In the genomic region with DNA sequence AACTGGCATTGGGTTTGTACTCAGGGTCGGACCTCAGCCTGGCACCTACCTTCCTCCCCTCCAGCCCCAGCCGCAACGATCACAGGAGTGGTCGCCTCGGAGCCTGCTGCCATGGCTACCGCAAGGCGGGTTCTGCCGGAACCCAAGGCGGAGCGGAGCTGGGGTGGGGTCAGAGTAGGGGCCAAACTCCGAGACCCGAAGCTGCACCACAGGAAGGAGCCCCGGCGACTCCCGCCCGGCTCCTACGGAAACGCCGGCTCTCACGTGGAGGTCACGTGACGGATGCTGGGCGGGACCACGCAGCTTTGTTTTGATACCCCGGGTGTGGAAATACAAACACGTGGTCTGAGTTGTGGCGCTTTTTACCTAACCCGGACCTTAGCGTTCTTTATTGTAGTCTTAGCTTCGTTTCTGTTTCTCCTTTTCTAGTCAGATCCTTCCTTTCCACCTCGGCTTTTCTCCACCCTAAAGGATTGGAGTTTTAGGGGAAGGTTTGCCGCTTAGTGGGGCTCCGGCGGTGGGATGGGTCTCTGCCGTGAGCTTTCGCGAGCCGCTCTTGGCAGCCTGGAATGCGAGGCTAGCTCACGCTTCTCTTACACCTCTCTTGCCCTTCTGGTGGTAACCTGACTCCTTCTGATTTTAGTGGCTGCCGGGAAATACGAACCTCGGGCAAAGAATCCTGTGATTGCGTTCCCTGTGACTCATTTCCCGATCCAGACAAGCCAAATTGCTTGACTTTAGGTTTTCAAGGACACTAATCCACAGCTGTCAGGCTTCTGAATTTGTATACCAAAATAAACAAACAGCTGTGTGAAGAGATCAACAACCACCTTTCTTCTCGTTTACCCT, we compare ENCODE assay signal across 8 cellular contexts. TPM values are rescaled to one million over a fixed set of nuclear protein-coding genes. Genes with fewer than 3 reads are reported as not detected.
A peak's percentile ranks its signal among the peaks of the same experiment; 100 is the strongest.
DNase-seq lines count a peak whose midpoint lies in the region; ATAC-seq and TF ChIP-seq lines count a peak whose summit lies in the region.

A gene with protein sequence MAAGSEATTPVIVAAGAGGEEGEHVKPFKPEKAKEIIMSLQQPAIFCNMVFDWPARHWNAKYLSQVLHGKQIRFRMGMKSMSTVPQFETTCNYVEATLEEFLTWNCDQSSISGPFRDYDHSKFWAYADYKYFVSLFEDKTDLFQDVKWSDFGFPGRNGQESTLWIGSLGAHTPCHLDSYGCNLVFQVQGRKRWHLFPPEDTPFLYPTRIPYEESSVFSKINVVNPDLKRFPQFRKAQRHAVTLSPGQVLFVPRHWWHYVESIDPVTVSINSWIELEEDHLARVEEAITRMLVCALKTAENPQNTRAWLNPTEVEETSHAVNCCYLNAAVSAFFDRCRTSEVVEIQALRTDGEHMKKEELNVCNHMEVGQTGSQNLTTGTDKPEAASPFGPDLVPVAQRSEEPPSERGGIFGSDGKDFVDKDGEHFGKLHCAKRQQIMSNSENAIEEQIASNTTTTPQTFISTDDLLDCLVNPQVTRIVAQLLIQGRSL (minus strand): TSS at position 264 of the 849 bp plus-strand sequence. CDS start 151 bp downstream, at position 113.

- peak within 1 kb of the TSS; percentile 85 for H3K4me3 ChIP-seq in thoracic aorta

- H3K27ac ChIP-seq in thoracic aorta, result peak within 1 kb of the TSS; percentile 88 to 95

- in situ Hi-C loops in Caki2 (cut with HindIII; ENCODE audit: low pct_unique_long_range_greater_than_20kb, low sequenced_read_pairs), result no loop called here

- DNase-seq in Caki2 (ENCODE audit: low read depth) (peak; percentile 76), LoVo (ENCODE audit: low spot score) (peak; percentile 91), foreskin melanocyte (peak; percentile 84), omental fat pad (ENCODE audit: low spot score) (peak; percentile 92), thoracic aorta (ENCODE audit: low spot score) (peak; percentile 83), anterior cingulate cortex (lab: John Stamatoyannopoulos, UW) (no peak)
- peak; percentile 80 to 83 for DNase-seq in activated T-helper 1 cell treated with anti-CD3 and anti-CD28 coated beads, Interleukin-2, amount 50 U/mL, for 16 hours (ENCODE audit: low read depth in 1 of 2, low spot score in 1 of 2)

- TF ChIP-seq CTCF in omental fat pad (IDR thresholded peaks at IDR 0.05), result no peak
- no peak for TF ChIP-seq CTCF in thoracic aorta (IDR thresholded peaks at IDR 0.05)

- ATAC-seq in GM21786 (IDR thresholded peaks at IDR 0.05; ENCODE audit: unreplicated experiment) (peak; percentile 55), omental fat pad (ENCODE audit: low FRiP score) (peak; percentile 70), thoracic aorta (ENCODE audit: insufficient number of reproducible peaks, low FRiP score, low read depth) (peak; percentile 67)

- peaks cover 9 to 26% of the 10 kb centered on the region in 2 donors for H3K4me1 ChIP-seq in thoracic aorta (ENCODE audit: control insufficient read depth in 1 of 2, low read depth in 2 of 2)

- H3K9me3 ChIP-seq in thoracic aorta, result no peaks in the 10 kb centered on the region

- no peaks in the 10 kb centered on the region for H3K36me3 ChIP-seq in thoracic aorta

- no peaks in the 10 kb centered on the region for H3K27me3 ChIP-seq in thoracic aorta (replicated peaks; ENCODE audit: insufficient read depth)

RNA-seq across cellular contexts. Expression of the gene that starts here (rescaled TPM):
- 2.0 and 4.8 TPM in 2 replicates for total RNA-seq in Caki2 (2014; rRNA removed; shearing (Covaris generic); ENCODE audit: low replicate concordance)
- total RNA-seq in omental fat pad (10 to 100 TPM in 2 of 4 donors, 1 to 10 TPM in 2; 7.8 to 21.3 (median 13.3) TPM), thoracic aorta (10 to 100 TPM in 1 of 2 donors, 1 to 10 TPM in 1; 8.2 to 11.9 TPM)

Comparison
In these comparisons a context has a peak if more than half of its experiments do, and no peak if none do; other contexts are left out.
1. DNase-seq: peak in Caki2 (single experiment), LoVo (single experiment), activated T-helper 1 cell treated with anti-CD3 and anti-CD28 coated beads, Interleukin-2, amount 50 U/mL, for 16 hours (2 of 2), foreskin melanocyte (single experiment), omental fat pad (single experiment) and thoracic aorta (single experiment); none in anterior cingulate cortex (0 of 58).
2. Peak in every context shown above with its lines, with median percentiles within 50 percentile points of each other: ATAC-seq.